In the genomic region with DNA sequence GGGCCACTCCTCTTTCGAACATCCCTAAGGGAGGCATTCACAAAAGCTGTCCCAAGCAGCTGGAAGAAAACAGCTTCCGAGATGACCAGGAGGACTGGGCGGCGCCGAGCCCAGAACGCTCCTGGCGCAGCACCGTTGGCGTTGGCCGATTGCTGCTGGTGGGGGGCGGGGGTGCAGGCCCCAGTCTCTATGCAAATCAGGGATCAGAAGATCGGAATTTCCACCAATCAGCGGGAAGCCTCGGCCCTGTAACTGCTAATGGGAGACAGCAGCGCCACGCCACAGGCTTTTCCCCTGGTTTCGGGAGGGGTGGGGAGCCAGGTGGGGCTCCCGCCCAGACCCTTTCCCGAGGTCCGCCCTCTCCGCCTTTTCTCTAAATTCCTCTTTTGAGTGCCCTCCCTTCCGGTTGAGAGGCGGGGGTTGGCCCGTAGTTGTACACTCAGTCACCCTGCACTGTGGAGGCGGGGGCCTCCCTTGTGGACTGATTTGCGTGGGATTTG, we compare ENCODE assay signal across 9 cellular contexts. TPM values are rescaled to one million over a fixed set of nuclear protein-coding genes. Genes with fewer than 3 reads are reported as not detected.
A peak's percentile ranks its signal among the peaks of the same experiment; 100 is the strongest.
DNase-seq lines count a peak whose midpoint lies in the region; ATAC-seq and TF ChIP-seq lines count a peak whose summit lies in the region.
"Had no signal": no experiment of that assay in that cellular context is flagged by ENCODE, and none has a peak within 500 bp of the region (broad histone marks: within the 10 kb centered on the region; RNA-seq: fewer than 3 reads in every experiment).

No MANE protein-coding gene starts in this region.

- no peaks in the 10 kb centered on the region for H3K9me3 ChIP-seq in iPS-15b (ENCODE audit: control insufficient read depth, insufficient read depth, low read length)

- H3K4me1 ChIP-seq in iPS-15b (ENCODE audit: control insufficient read depth, insufficient read depth, low read length): peaks cover 10% of the 10 kb centered on the region

- no peak for TF ChIP-seq CTCF in astrocyte of the spinal cord (IDR thresholded peaks at IDR 0.05; ENCODE audit: low read depth, low read length)

- in situ Hi-C loops in astrocyte of the spinal cord (cut with HindIII; ENCODE audit: low sequenced_read_pairs): no loop called here

- intact Hi-C loops in sciatic nerve (cut with DNase I): no loop called here

- no peak overlapping the region for H3K9ac ChIP-seq in iPS-15b (ENCODE audit: low read depth, low read length)

- DNase-seq in NCI-H1105 (lab: John Stamatoyannopoulos, UW) (peak; percentile 100), astrocyte of the spinal cord (ENCODE audit: low read depth, low spot score) (peak; percentile 80), sciatic nerve (ENCODE audit: low spot score) (peak; percentile 88), NCI-H82 treated with DMSO at 0.1 percent for 48 hours (lab: John Stamatoyannopoulos, UW; ENCODE audit: unreplicated experiment) (no peak)

- no peaks in the 10 kb centered on the region for H3K36me3 ChIP-seq in iPS-15b (ENCODE audit: control insufficient read depth, insufficient read depth, low read length)

- no peaks in the 10 kb centered on the region for H3K27me3 ChIP-seq in iPS-15b (ENCODE audit: control insufficient read depth, insufficient read depth, low read length)

- peak overlapping the region; percentile 7 for H3K4me3 ChIP-seq in astrocyte of the spinal cord (ENCODE audit: low read depth, low read length)
- H3K4me3 ChIP-seq in iPS-15b (ENCODE audit: low read depth, low read length): peak overlapping the region; percentile 40
- H3K4me3 ChIP-seq: SK-N-MC had no signal

- ATAC-seq in GM19023 (IDR thresholded peaks at IDR 0.05; ENCODE audit: unreplicated experiment): peak; percentile 45
- ATAC-seq in sciatic nerve: peak; percentile 95
- ATAC-seq in GM21737 (IDR thresholded peaks at IDR 0.05; ENCODE audit: unreplicated experiment): no peak
- no peak for ATAC-seq in GM19397 (IDR thresholded peaks at IDR 0.05; ENCODE audit: unreplicated experiment)

RNA-seq across cellular contexts. Expression of a gene that starts 27.0 kb away (rescaled TPM):
- total RNA-seq in sciatic nerve: 36.6 TPM

RNA-seq across cellular contexts. Expression of a gene that starts 56.2 kb away (rescaled TPM):
- 111 TPM for total RNA-seq in sciatic nerve

Comparison
In these comparisons a context has a peak if more than half of its experiments do, and no peak if none do; other contexts are left out.
1. ATAC-seq: peak in GM19023 (single experiment) and sciatic nerve (single experiment); none in GM21737 (single experiment) and GM19397 (single experiment).